Comparison of ENCODE assay signal across 18 cellular contexts in the genomic region with DNA sequence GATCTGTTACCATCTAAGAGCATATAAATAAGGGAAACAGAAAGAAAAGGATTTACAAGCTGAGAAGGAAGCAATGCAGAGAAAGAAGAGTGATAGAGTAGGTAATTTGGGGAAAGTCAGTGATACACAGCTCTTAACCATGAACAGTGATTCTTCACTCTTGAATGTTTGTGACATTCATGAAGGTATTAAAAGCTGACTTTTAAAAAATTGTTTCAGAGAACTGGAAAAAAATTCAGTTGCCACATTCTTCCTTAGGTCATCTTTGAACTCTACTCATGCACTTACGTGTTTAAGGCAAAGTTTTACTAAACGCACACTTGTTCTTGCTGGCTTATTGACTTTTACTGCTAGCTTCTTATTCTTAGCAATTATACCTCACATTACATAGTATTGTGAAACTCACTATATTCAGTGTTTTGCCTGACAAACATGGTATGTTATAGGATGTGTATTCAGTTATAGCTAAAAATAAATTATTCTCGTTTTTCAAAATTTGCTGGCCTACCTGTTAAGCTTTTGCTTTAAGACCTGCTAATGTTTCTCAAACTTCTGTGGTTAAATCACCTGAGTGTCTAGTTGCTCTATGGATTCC. TPM values are rescaled to one million over a fixed set of nuclear protein-coding genes. Genes with fewer than 3 reads are reported as not detected.
A peak's percentile ranks its signal among the peaks of the same experiment; 100 is the strongest.
DNase-seq lines count a peak whose midpoint lies in the region; ATAC-seq and TF ChIP-seq lines count a peak whose summit lies in the region.
"Had no signal": no experiment of that assay in that cellular context is flagged by ENCODE, and none has a peak within 500 bp of the region (broad histone marks: within the 10 kb centered on the region; RNA-seq: fewer than 3 reads in every experiment).

No MANE protein-coding gene starts in this region.

- no peaks in the 10 kb centered on the region for H3K27me3 ChIP-seq in CD4-positive, CD25-positive, alpha-beta regulatory T cell (ENCODE audit: control insufficient read depth, insufficient read depth, low read length)
- H3K27me3 ChIP-seq: MG63 had no signal

- no peaks in the 10 kb centered on the region for H3K9me3 ChIP-seq in CD4-positive, CD25-positive, alpha-beta regulatory T cell (ENCODE audit: control insufficient read depth in 2 of 2, low read length in 2 of 2)
- H3K9me3 ChIP-seq: MG63, prostate gland had no signal

- no peak for DNase-seq in CD4-positive, CD25-positive, alpha-beta regulatory T cell
- DNase-seq in memory B cell (ENCODE audit: low spot score in 2 of 2) = no peak
- no peak for DNase-seq in GM10266 (ENCODE audit: extremely low spot score)
- no peak for DNase-seq in Right ventricle myocardium superior
- no peak for DNase-seq in midbrain (lab: John Stamatoyannopoulos, UW)
- DNase-seq: activated CD4-positive, alpha-beta T cell treated with anti-CD3 and anti-CD28 coated beads for 48 hours; C1 segment of cervical spinal cord; EL; glutamatergic neuron; kidney; MG63; NCI-H2029 treated with DMSO at 0.1 percent for 48 hours; NCI-H748 treated with DMSO at 0.1 percent for 48 hours had no signal

- H3K36me3 Mint-ChIP-seq in CD4-positive, CD25-positive, alpha-beta regulatory T cell = no peaks in the 10 kb centered on the region
- peaks cover 88% of the 10 kb centered on the region for H3K36me3 Mint-ChIP-seq in activated T-helper 17 cell treated with anti-CD3 and anti-CD28 coated beads, Interleukin-2, amount 50 U/mL, for 72 hours (ENCODE audit: low read depth)
- peaks cover 5% of the 10 kb centered on the region for H3K36me3 Mint-ChIP-seq in memory B cell

- no peak overlapping the region for H3K27ac Mint-ChIP-seq in CD4-positive, CD25-positive, alpha-beta regulatory T cell
- H3K27ac Mint-ChIP-seq in activated T-helper 17 cell treated with anti-CD3 and anti-CD28 coated beads, Interleukin-2, amount 50 U/mL, for 72 hours = peak overlapping the region; percentile 73
- peak overlapping the region; percentile 78 for H3K27ac Mint-ChIP-seq in memory B cell
- H3K27ac Mint-ChIP-seq: T-helper 2 cell treated with Interferon-gamma antibody and Interleukin-4, amounts not matched to agents 5 μg/mL and 100 μg/mL, for 36 hours had no signal

- intact Hi-C loops in Right ventricle myocardium superior (cut with DNase I) = no loop called here

- H3K4me3 Mint-ChIP-seq in CD4-positive, CD25-positive, alpha-beta regulatory T cell = no peak overlapping the region
- peak overlapping the region; percentile 57 for H3K4me3 Mint-ChIP-seq in activated T-helper 17 cell treated with anti-CD3 and anti-CD28 coated beads, Interleukin-2, amount 50 U/mL, for 72 hours
- H3K4me3 Mint-ChIP-seq in memory B cell = no peak overlapping the region
- H3K4me3 Mint-ChIP-seq: central memory CD8-positive, alpha-beta T cell; T-helper 2 cell treated with Interferon-gamma antibody and Interleukin-4, amounts not matched to agents 5 μg/mL and 100 μg/mL, for 36 hours had no signal

- H3K4me1 ChIP-seq in CD4-positive, CD25-positive, alpha-beta regulatory T cell (ENCODE audit: control insufficient read depth, insufficient read depth, low read length, poor library complexity, severe bottlenecking) = peaks cover 28% of the 10 kb centered on the region
- H3K4me1 ChIP-seq: prostate gland had no signal

- H3K27me3 Mint-ChIP-seq in CD4-positive, CD25-positive, alpha-beta regulatory T cell = no peaks in the 10 kb centered on the region
- no peaks in the 10 kb centered on the region for H3K27me3 Mint-ChIP-seq in activated T-helper 17 cell treated with anti-CD3 and anti-CD28 coated beads, Interleukin-2, amount 50 U/mL, for 72 hours
- H3K27me3 Mint-ChIP-seq in memory B cell = no peaks in the 10 kb centered on the region
- H3K27me3 Mint-ChIP-seq: central memory CD8-positive, alpha-beta T cell had no signal

- ATAC-seq in CD4-positive, CD25-positive, alpha-beta regulatory T cell (ENCODE audit: low read depth in 2 of 2) = no peak
- ATAC-seq in GM18868 (IDR thresholded peaks at IDR 0.05; ENCODE audit: unreplicated experiment) (peak; percentile 50), memory B cell (ENCODE audit: low read depth) (no peak), Right ventricle myocardium superior (ENCODE audit: poor library complexity) (no peak)
- no peak for ATAC-seq in activated T-helper 17 cell treated with anti-CD3 and anti-CD28 coated beads, Interleukin-2, amount 50 U/mL, for 72 hours (replicated peaks)

- H3K27ac ChIP-seq in CD4-positive, CD25-positive, alpha-beta regulatory T cell (ENCODE audit: insufficient read depth, low read length, poor library complexity, severe bottlenecking) = no peak overlapping the region
- H3K27ac ChIP-seq: prostate gland had no signal

- no peak for TF ChIP-seq CTCF in GM10266 (IDR thresholded peaks at IDR 0.05; ENCODE audit: control insufficient read depth, insufficient read depth, low read depth, missing control alignments)

- H3K36me3 ChIP-seq in CD4-positive, CD25-positive, alpha-beta regulatory T cell (ENCODE audit: control insufficient read depth, insufficient read depth, low read length) = no peaks in the 10 kb centered on the region
- H3K36me3 ChIP-seq: MG63, prostate gland had no signal

- peaks cover 42 to 84% (median 47%) of the 10 kb centered on the region in 4 donors for H3K4me1 Mint-ChIP-seq in CD4-positive, CD25-positive, alpha-beta regulatory T cell
- H3K4me1 Mint-ChIP-seq in activated T-helper 17 cell treated with anti-CD3 and anti-CD28 coated beads, Interleukin-2, amount 50 U/mL, for 72 hours = peaks cover 17% of the 10 kb centered on the region
- H3K4me1 Mint-ChIP-seq in memory B cell = peaks cover 30% of the 10 kb centered on the region

- H3K4me3 ChIP-seq in CD4-positive, CD25-positive, alpha-beta regulatory T cell (ENCODE audit: low read depth, low read length) = peak overlapping the region; percentile 2
- H3K4me3 ChIP-seq: MG63, prostate gland had no signal

- H3K9me3 Mint-ChIP-seq in CD4-positive, CD25-positive, alpha-beta regulatory T cell = peaks cover 0 to under 1% (median 0%) of the 10 kb centered on the region in 7 donors
- no peaks in the 10 kb centered on the region for H3K9me3 Mint-ChIP-seq in activated T-helper 17 cell treated with anti-CD3 and anti-CD28 coated beads, Interleukin-2, amount 50 U/mL, for 72 hours
- H3K9me3 Mint-ChIP-seq in memory B cell = peaks cover 2% of the 10 kb centered on the region
- H3K9me3 Mint-ChIP-seq: central memory CD8-positive, alpha-beta T cell had no signal

RNA-seq across cellular contexts. Expression of gene HIF1A, which starts 10.9 kb away (rescaled TPM):
- total RNA-seq in CD4-positive, CD25-positive, alpha-beta regulatory T cell = 123 TPM
- 10 to 100 TPM; 48.2 to 62.3 (median 57.5) TPM for polyA plus RNA-seq in CD4-positive, CD25-positive, alpha-beta regulatory T cell
- total RNA-seq in activated T-helper 17 cell treated with anti-CD3 and anti-CD28 coated beads, Interleukin-2, amount 50 U/mL, for 72 hours = 100 to 1,000 TPM; 123 to 176 TPM
- total RNA-seq in Right ventricle myocardium superior = 47.1 TPM

RNA-seq across cellular contexts. Expression of gene SNAPC1, which starts 56.0 kb away (rescaled TPM):
- total RNA-seq in CD4-positive, CD25-positive, alpha-beta regulatory T cell = 3.9 TPM
- polyA plus RNA-seq in CD4-positive, CD25-positive, alpha-beta regulatory T cell = 1 to 10 TPM; 3.9 to 4.7 (median 4.2) TPM
- total RNA-seq in activated T-helper 17 cell treated with anti-CD3 and anti-CD28 coated beads, Interleukin-2, amount 50 U/mL, for 72 hours = 10 to 100 TPM; 11.5 to 13.6 TPM
- total RNA-seq in Right ventricle myocardium superior = 13.7 TPM

Comparison
In these comparisons a context has a peak if more than half of its experiments do, and no peak if none do; other contexts are left out.
1. H3K27ac Mint-ChIP-seq: peak in activated T-helper 17 cell treated with anti-CD3 and anti-CD28 coated beads, Interleukin-2, amount 50 U/mL, for 72 hours (single experiment) and memory B cell (single experiment); none in CD4-positive, CD25-positive, alpha-beta regulatory T cell (0 of 3).